In genomic region chr5:38555354-38556114, GRCh38 we compare ENCODE assay signal across 9 cellular contexts. TPM values are rescaled to one million over a fixed set of nuclear protein-coding genes. Genes with fewer than 3 reads are reported as not detected.
DNase-seq lines count a peak whose midpoint lies in the region; ATAC-seq and TF ChIP-seq lines count a peak whose summit lies in the region.
"Had no signal": no experiment of that assay in that cellular context is flagged by ENCODE, and none has a peak within 500 bp of the region (broad histone marks: within the 10 kb centered on the region; RNA-seq: fewer than 3 reads in every experiment).

No MANE protein-coding gene starts in this region.

- H3K4me3 ChIP-seq in fibroblast of the aortic adventitia (ENCODE audit: low read depth, low read length) (peak overlapping the region; percentile 76), rectal smooth muscle tissue (ENCODE audit: low read length) (peak overlapping the region; percentile 79)

- H3K36me3 ChIP-seq in rectal smooth muscle tissue (ENCODE audit: control insufficient read depth, insufficient read depth, low read length) = no peaks in the 10 kb centered on the region

- intact Hi-C loops in left colon (cut with DNase I, micrococcal nuclease) = no loop called here

- no peaks in the 10 kb centered on the region for H3K27me3 ChIP-seq in rectal smooth muscle tissue (ENCODE audit: control insufficient read depth, insufficient read depth, low read length)

- H3K27ac ChIP-seq in rectal smooth muscle tissue (ENCODE audit: low read depth, low read length) = peak overlapping the region; percentile 75

- H3K9ac ChIP-seq in rectal smooth muscle tissue (ENCODE audit: low read length) = peak overlapping the region; percentile 43

- ATAC-seq in SK-N-SH treated with all-trans-retinoic acid at 6 μM for 48 hours (no peak), GM18858 (IDR thresholded peaks at IDR 0.05; ENCODE audit: unreplicated experiment) (no peak), left colon (no peak)

- H3K4me1 ChIP-seq in rectal smooth muscle tissue (ENCODE audit: control insufficient read depth, insufficient read depth, low read length) = no peaks in the 10 kb centered on the region

- in situ Hi-C loops in GM13977 (cut with MboI; ENCODE audit: low pct_unique_long_range_greater_than_20kb, low sequenced_read_pairs, unreplicated experiment) = no loop called here

- TF ChIP-seq CTCF in GM13977 (IDR thresholded peaks at IDR 0.05; ENCODE audit: extremely low read depth, insufficient read depth, missing control alignments) (no peak), fibroblast of the aortic adventitia (IDR thresholded peaks at IDR 0.05; ENCODE audit: insufficient read depth, low read length) (no peak)

- peak; percentile 25 for DNase-seq in GM13977 (ENCODE audit: low spot score)
- no peak for DNase-seq in fibroblast of the aortic adventitia (ENCODE audit: low read depth)
- no peak for DNase-seq in NCI-H2081 treated with DMSO at 0.1 percent for 48 hours (lab: John Stamatoyannopoulos, UW)
- no peak for DNase-seq in NCI-H1694 (lab: John Stamatoyannopoulos, UW)
- DNase-seq in left colon = no peak
- DNase-seq: stimulated activated CD8-positive, alpha-beta memory T cell treated with anti-CD3 and anti-CD28 coated beads, Interleukin-4, amount 100 ng/mL, for 48 hours had no signal

TF ChIP-seq in SK-N-SH treated with all-trans-retinoic acid at 6 μM for 48 hours, 23 proteins besides CTCF, POLR2A, EP300 and RAD21:
- TF ChIP-seq PATZ1 (CRISPR knock-in tag; IDR thresholded peaks at IDR 0.05; ENCODE audit: borderline replicate concordance) (0 out of 2 replicates have a peak, but pooled peaks have one; percentile 42), ZC3H10 (CRISPR knock-in tag; IDR thresholded peaks at IDR 0.05) (no peak)

RNA-seq across cellular contexts. Expression of gene LIFR, which starts 0.9 kb away (rescaled TPM):
- 38.6 and 45.0 TPM in 2 replicates for total RNA-seq in fibroblast of the aortic adventitia (ENCODE audit: low replicate concordance)
- total RNA-seq in left colon = 10 to 100 TPM in 1 of 2 donors, 1 to 10 TPM in 1; 8.1 to 18.6 TPM
